8 cellular contexts compared by ENCODE assay signal in genomic region chr15:58469432-58470353, GRCh38. TPM values are rescaled to one million over a fixed set of nuclear protein-coding genes. Genes with fewer than 3 reads are reported as not detected.
DNase-seq lines count a peak whose midpoint lies in the region; ATAC-seq and TF ChIP-seq lines count a peak whose summit lies in the region.

No MANE protein-coding gene starts in this region.

- no peak for ATAC-seq in GM21786 (IDR thresholded peaks at IDR 0.05; ENCODE audit: unreplicated experiment)

- CTCF ChIA-PET in PC-9 (lab: Charles Lee), result interaction anchor here (0.5 to 1.2 kb wide), 7 partner anchors 27 to 1060 kb away, joined by 3 to 8 read pairs (median 3); no protein-coding TSS in a partner anchor

- 23 to 29% methylated on average over 11 of the region's 11 CpGs for WGBS in GM23248 (ENCODE audit: low coverage in 1 of 2, low lambda C conversion rate in 2 of 2, missing lambda C conversion rate in 2 of 2), 2 experiments

- H3K4me1 ChIP-seq in GM23248 (ENCODE audit: insufficient read depth) (peaks cover 51% of the 10 kb centered on the region), PC-9 (replicated peaks; ENCODE audit: insufficient read depth) (peaks cover 66% of the 10 kb centered on the region)

- H4K20me1 ChIP-seq in GM23248 (ENCODE audit: insufficient read depth) (no peaks in the 10 kb centered on the region), PC-9 (ENCODE audit: insufficient read depth) (no peaks in the 10 kb centered on the region)

- H3K27me3 Mint-ChIP-seq in progenitor cell of endocrine pancreas, result no peaks in the 10 kb centered on the region

- no peaks in the 10 kb centered on the region for H3K27me3 ChIP-seq in GM23248 (replicated peaks; ENCODE audit: insufficient read depth)
- H3K27me3 ChIP-seq in PC-9 (ENCODE audit: insufficient read depth, low read depth), result no peaks in the 10 kb centered on the region
- no peaks in the 10 kb centered on the region for H3K27me3 ChIP-seq in H7 (ENCODE audit: control insufficient read depth, insufficient read depth, low read length)

- H3F3A ChIP-seq in GM23248 (ENCODE audit: insufficient read depth) (peaks cover 31% of the 10 kb centered on the region; the same call in 1 of the 2 replicates), PC-9 (ENCODE audit: insufficient read depth, low read depth) (peaks cover 47% of the 10 kb centered on the region)

- H3K4me3 ChIP-seq in GM23248, result no peak overlapping the region
- peak overlapping the region; percentile 35; the same call in 1 of the 2 replicates for H3K4me3 ChIP-seq in PC-9
- no peak overlapping the region for H3K4me3 ChIP-seq in H7 (ENCODE audit: insufficient read depth, low read depth, low read length)

- TSS peak; percentile 14 for BruUV-seq in PC-9 (replicated peaks; lab: Mats Ljungman, UMichigan)

- H3K9me3 ChIP-seq in GM23248 (ENCODE audit: low read depth) (no peaks in the 10 kb centered on the region), PC-9 (ENCODE audit: insufficient read depth, low read depth) (no peaks in the 10 kb centered on the region)

- 0 out of 2 replicates have a peak overlapping the region, but pooled peaks have one; percentile 0 for H2AFZ ChIP-seq in GM23248
- no peak overlapping the region for H2AFZ ChIP-seq in PC-9

- no peaks in the 10 kb centered on the region for H3K36me3 ChIP-seq in GM23248 (ENCODE audit: low read depth)
- H3K36me3 ChIP-seq in PC-9 (ENCODE audit: low read depth), result no peaks in the 10 kb centered on the region
- H3K36me3 ChIP-seq in H7 (replicated peaks; ENCODE audit: control insufficient read depth, insufficient read depth, low read length), result no peaks in the 10 kb centered on the region

- H3K9ac ChIP-seq in GM23248, result peak overlapping the region; percentile 42; the same call in 1 of the 2 replicates

- H3K27ac ChIP-seq in GM23248 (peak overlapping the region; percentile 88), PC-9 (peak overlapping the region; percentile 100)

- peak overlapping the region; percentile 10 for H3K4me2 ChIP-seq in GM23248 (ENCODE audit: unreplicated experiment)
- H3K4me2 ChIP-seq in PC-9, result peak overlapping the region; percentile 73

- no peaks in the 10 kb centered on the region for H3K36me3 Mint-ChIP-seq in progenitor cell of endocrine pancreas (ENCODE audit: insufficient read depth)

- intact Hi-C loops in PC-9 (cut with micrococcal nuclease; ENCODE audit: unreplicated experiment), result loop anchor here (1.0 to 10.0 kb wide), 15 partner anchors 28 to 398 kb away; partner anchors contain the start of genes ADAM10 and MINDY2

- H3K27ac Mint-ChIP-seq in progenitor cell of endocrine pancreas, result peak overlapping the region; percentile 67

- H3K4me1 Mint-ChIP-seq in progenitor cell of endocrine pancreas (ENCODE audit: low read depth), result peaks cover 16% of the 10 kb centered on the region

- no peak for TF ChIP-seq CTCF in PC-9 (conservative IDR thresholded peaks at IDR 0.05)
- no peak for TF ChIP-seq CTCF in progenitor cell of endocrine pancreas (IDR thresholded peaks at IDR 0.05; ENCODE audit: unreplicated experiment)

- H3K4me3 Mint-ChIP-seq in progenitor cell of endocrine pancreas (ENCODE audit: low read depth), result no peak overlapping the region

- H3K9me3 Mint-ChIP-seq in progenitor cell of endocrine pancreas (ENCODE audit: low read depth), result no peaks in the 10 kb centered on the region

- in situ Hi-C loops in GM23248 (cut with MboI), result no loop called here

- DNase-seq in GM23248 (peak; percentile 93), PC-9 (peak; percentile 86 to 97), fibroblast of peridontal ligament (ENCODE audit: extremely low read depth) (peak; percentile 96), progenitor cell of endocrine pancreas (ENCODE audit: low spot score, unreplicated experiment) (no peak), NCI-H748 treated with DMSO at 0.1 percent for 48 hours (lab: John Stamatoyannopoulos, UW) (no peak), H7 (no peak)
- no peak for DNase-seq in central memory CD4-positive, alpha-beta T cell

- H3K79me2 ChIP-seq in GM23248 (ENCODE audit: insufficient read depth) (no peaks in the 10 kb centered on the region), PC-9 (ENCODE audit: low read depth) (peaks cover 41% of the 10 kb centered on the region)

- POLR2A ChIA-PET in PC-9 (lab: Charles Lee; ENCODE audit: unreplicated experiment), result interaction anchor here (0.6 to 1.5 kb wide), 25 partner anchors 17 to 814 kb away, joined by 3 to 37 read pairs (median 6); partner anchors contain the start of gene MINDY2

- H3K9me2 ChIP-seq in GM23248 (ENCODE audit: insufficient read depth) (no peaks in the 10 kb centered on the region), PC-9 (ENCODE audit: insufficient read depth) (no peaks in the 10 kb centered on the region)

RNA-seq across cellular contexts. Expression of gene LIPC, which starts 37.9 kb away (rescaled TPM):
- total RNA-seq in GM23248 (2014; rRNA removed; shearing (Covaris generic)), result 0.38 and 0.43 TPM in 2 replicates
- polyA plus RNA-seq in GM23248 (2016; fragmentation: Nextera tagmentation; extraction: Ambion mirVana), result 0.63 and 1.1 TPM in 2 replicates
- not detected in 2 replicates for total RNA-seq in PC-9 (2021)
- total RNA-seq in progenitor cell of endocrine pancreas, result 4.4 and 5.9 TPM in 2 replicates
- not detected in 2 replicates for total RNA-seq in H7 (2014; rRNA removed; shearing (Covaris generic))

Comparison
In these comparisons a context has a peak if more than half of its experiments do, and no peak if none do; other contexts are left out.
1. DNase-seq: peak in GM23248 (single experiment), PC-9 (2 of 2) and fibroblast of peridontal ligament (single experiment); none in progenitor cell of endocrine pancreas (single experiment), NCI-H748 treated with DMSO at 0.1 percent for 48 hours (single experiment), central memory CD4-positive, alpha-beta T cell (single experiment) and H7 (single experiment).